Comparison of ENCODE assay signal across 1 cellular context in genomic region chr16:74582984-74583383, GRCh38.
TF ChIP-seq lines count a peak whose summit lies in the region.

No MANE protein-coding gene starts in this region.

TF ChIP-seq in GM23338, 12 proteins besides CTCF, POLR2A, EP300 and RAD21:
- TF ChIP-seq ZNF462 (CRISPR knock-in tag; IDR thresholded peaks at IDR 0.05) (no peak), JUNB (IDR thresholded peaks at IDR 0.05; ENCODE audit: unreplicated experiment) (no peak), EZH2phosphoT487 (IDR thresholded peaks at IDR 0.05; ENCODE audit: unreplicated experiment) (no peak), ZNF114 (CRISPR knock-in tag; IDR thresholded peaks at IDR 0.05) (no peak), NANOG (IDR thresholded peaks at IDR 0.05; ENCODE audit: borderline replicate concordance) (no peak), CREB1 (CRISPR knock-in tag; IDR thresholded peaks at IDR 0.05; ENCODE audit: low read depth) (no peak), ZNF331 (CRISPR knock-in tag; IDR thresholded peaks at IDR 0.05; ENCODE audit: low read depth) (no peak), REST (IDR thresholded peaks at IDR 0.05; ENCODE audit: unreplicated experiment) (no peak), STAT1 (IDR thresholded peaks at IDR 0.05; ENCODE audit: unreplicated experiment) (no peak), POLR2AphosphoS5 (IDR thresholded peaks at IDR 0.05; ENCODE audit: low read depth) (no peak), ETS1 (IDR thresholded peaks at IDR 0.05) (no peak), EZH2 (IDR thresholded peaks at IDR 0.05; ENCODE audit: low read depth, unreplicated experiment) (no peak)
